In the genomic region with DNA sequence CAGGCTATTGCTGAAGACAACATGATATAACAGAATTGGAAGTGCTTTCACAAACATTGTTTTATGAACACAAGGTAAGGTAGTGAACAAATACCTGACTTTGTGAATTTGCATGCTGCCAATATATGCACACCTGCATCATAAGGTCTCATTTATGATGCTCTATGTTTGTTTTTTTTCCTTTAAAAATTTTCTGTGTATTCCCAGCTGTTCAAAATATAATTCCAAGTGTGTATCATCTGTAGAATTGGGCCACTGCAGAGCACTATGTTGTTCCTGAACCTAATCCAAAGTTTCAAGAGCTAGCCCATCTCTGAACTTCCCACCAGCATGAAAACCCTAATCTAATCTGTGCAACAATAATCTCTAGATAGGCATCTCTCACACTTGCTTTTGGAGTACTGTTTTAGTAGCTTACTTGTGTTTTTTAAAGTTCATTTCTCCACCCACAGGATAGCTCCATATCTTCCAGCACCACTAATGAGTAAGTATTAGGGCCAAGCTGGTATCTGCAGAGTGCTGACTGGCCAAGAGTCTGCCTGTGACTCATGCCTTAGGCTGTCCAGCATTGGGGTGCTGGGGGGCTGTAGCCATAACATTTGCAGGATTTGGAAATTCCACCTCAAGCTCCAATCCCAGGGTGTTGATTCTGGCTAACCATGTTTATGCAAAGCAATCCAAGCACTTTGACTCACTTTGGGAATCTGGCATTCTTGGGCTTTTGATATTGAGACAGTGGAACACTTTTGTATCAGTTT, we compare ENCODE assay signal across 14 cellular contexts.
DNase-seq lines count a peak whose midpoint lies in the region; ATAC-seq and TF ChIP-seq lines count a peak whose summit lies in the region.
"Had no signal": no experiment of that assay in that cellular context is flagged by ENCODE, and none has a peak within 500 bp of the region (broad histone marks: within the 10 kb centered on the region; RNA-seq: fewer than 3 reads in every experiment).

No MANE protein-coding gene starts in this region.

- no peaks in the 10 kb centered on the region for H4K20me1 ChIP-seq in mammary epithelial cell (ENCODE audit: insufficient read depth, low read length)

- CTCF ChIA-PET in mammary epithelial cell (lab: Charles Lee; ENCODE audit: low non-redundant PET): interaction anchor here (0.6 kb wide), 1 partner anchor 139 kb away, joined by 4 read pairs; no protein-coding TSS in a partner anchor

- peak; percentile 53 for DNase-seq in ACHN
- peak; percentile 98 for DNase-seq in HS-5 (ENCODE audit: low read depth)
- peak; percentile 45 for DNase-seq in mammary epithelial cell
- DNase-seq in right cardiac atrium: peak; percentile 68 to 85 (median 82)
- no peak for DNase-seq in hypothalamus (lab: John Stamatoyannopoulos, UW)
- no peak for DNase-seq in NCI-H524 treated with DMSO at 0.1 percent for 48 hours (lab: John Stamatoyannopoulos, UW)
- no peak for DNase-seq in retina
- DNase-seq: activated CD4-positive, alpha-beta T cell treated with anti-CD3 and anti-CD28 coated beads for 4 hours; activated gamma-delta T cell treated with Interleukin-2 at 50 U/mL for 16 hours; dorsolateral prefrontal cortex; KG1; NCI-H345 had no signal

- dilution Hi-C loops in mammary epithelial cell (cut with HindIII; ENCODE audit: low sequenced_read_pairs): no loop called here

- H3K4me2 ChIP-seq in mammary epithelial cell (ENCODE audit: insufficient read depth, low read depth, low read length): no peak overlapping the region

- no TSS peak for BruUV-seq in mammary epithelial cell (replicated peaks; lab: Mats Ljungman, UMichigan)

- peaks cover 18% of the 10 kb centered on the region for H3K4me1 ChIP-seq in mammary epithelial cell (ENCODE audit: insufficient read depth, low read length)
- H3K4me1 ChIP-seq in right cardiac atrium (ENCODE audit: control insufficient read depth, insufficient read depth, low read length): peaks cover 2% of the 10 kb centered on the region

- TF ChIP-seq CTCF in mammary epithelial cell (conservative IDR thresholded peaks at IDR 0.05 in 1 of 2, IDR thresholded peaks at IDR 0.05 in 1 of 2; ENCODE audit: extremely low read depth in 1 of 2, insufficient read depth in 1 of 2, low read depth in 1 of 2, low read length in 2 of 2): no peak

- no peak overlapping the region for H3K9ac ChIP-seq in mammary epithelial cell (ENCODE audit: insufficient read depth, low read length)

- H3K79me2 ChIP-seq in mammary epithelial cell (ENCODE audit: insufficient read depth, low read length): no peaks in the 10 kb centered on the region

- in situ Hi-C loops in ACHN (cut with HindIII; ENCODE audit: low pct_ligation_motif_present, low pct_unique_long_range_greater_than_20kb, low sequenced_read_pairs): no loop called here
- in situ Hi-C loops in mammary epithelial cell (cut with MboI; ENCODE audit: low sequenced_read_pairs in 2 of 2): no loop called here

- ATAC-seq in right cardiac atrium (peak; percentile 91 to 93), GM18909 (IDR thresholded peaks at IDR 0.05; ENCODE audit: poor library complexity, unreplicated experiment) (no peak)
- ATAC-seq: stimulated activated effector memory CD8-positive, alpha-beta T cell treated with anti-CD3 and anti-CD28 coated beads, Interleukin-12 subunit alpha, Interleukin-12 subunit beta, amount 100 ng/mL, for 72 hours had no signal

- H3K9me3 ChIP-seq in mammary epithelial cell (replicated peaks; ENCODE audit: insufficient read depth, low read length): no peaks in the 10 kb centered on the region
- H3K9me3 ChIP-seq in right cardiac atrium (ENCODE audit: control insufficient read depth, low read length): no peaks in the 10 kb centered on the region

- peaks cover 2% of the 10 kb centered on the region for H3K27me3 ChIP-seq in mammary epithelial cell (ENCODE audit: insufficient read depth, low read length)
- no peaks in the 10 kb centered on the region for H3K27me3 ChIP-seq in right cardiac atrium (ENCODE audit: control insufficient read depth, insufficient read depth)
- H3K27me3 ChIP-seq: dorsolateral prefrontal cortex had no signal

- H3K27ac ChIP-seq in mammary epithelial cell (ENCODE audit: insufficient read depth, low read depth, low read length) (no peak overlapping the region), right cardiac atrium (ENCODE audit: low read length) (no peak overlapping the region)
- H3K27ac ChIP-seq: dorsolateral prefrontal cortex had no signal

- no peak overlapping the region for H3K4me3 ChIP-seq in mammary epithelial cell (replicated peaks in 1 of 3; ENCODE audit: insufficient read depth in 1 of 3, low read depth in 2 of 3, low read length in 3 of 3)
- H3K4me3 ChIP-seq in right cardiac atrium (ENCODE audit: low read length): no peak overlapping the region
- H3K4me3 ChIP-seq: dorsolateral prefrontal cortex had no signal

- no peak overlapping the region for H2AFZ ChIP-seq in mammary epithelial cell (ENCODE audit: low read depth, low read length)

- H3K36me3 ChIP-seq in mammary epithelial cell (ENCODE audit: insufficient read depth, low read length): no peaks in the 10 kb centered on the region

- intact Hi-C loops in mammary epithelial cell (cut with micrococcal nuclease) (loop anchor here (10.0 kb wide), 1 partner anchor 143 kb away; no protein-coding TSS in a partner anchor), right cardiac atrium (cut with DNase I) (no loop called here)

Comparison
In these comparisons a context has a peak if more than half of its experiments do, and no peak if none do; other contexts are left out.
1. DNase-seq: peak in ACHN (single experiment), HS-5 (single experiment), mammary epithelial cell (single experiment) and right cardiac atrium (3 of 3); none in hypothalamus (0 of 51), NCI-H524 treated with DMSO at 0.1 percent for 48 hours (single experiment) and retina (single experiment).